Comparison of ENCODE assay signal across 1 cellular context in genomic region chr14:61453103-61453767, GRCh38.
TF ChIP-seq lines count a peak whose summit lies in the region.

No MANE protein-coding gene starts in this region.

TF ChIP-seq in HEK293, 187 proteins besides CTCF, POLR2A, EP300 and RAD21 (continued from another document):
- TF ChIP-seq ZBTB11 (tag by site-specific recombination; conservative IDR thresholded peaks at IDR 0.05; ENCODE audit: low read depth) (no peak), ZNF488 (tag by site-specific recombination; IDR thresholded peaks at IDR 0.05) (no peak), ELK4 (IDR thresholded peaks at IDR 0.05; ENCODE audit: borderline replicate concordance, low read depth, low read length) (no peak), ZNF311 (tag by site-specific recombination; IDR thresholded peaks at IDR 0.05; ENCODE audit: borderline replicate concordance) (no peak)
